Comparison of ENCODE assay signal across 9 cellular contexts in genomic region chr20:62837790-62838458, GRCh38. TPM values are rescaled to one million over a fixed set of nuclear protein-coding genes. Genes with fewer than 3 reads are reported as not detected.
DNase-seq lines count a peak whose midpoint lies in the region; ATAC-seq and TF ChIP-seq lines count a peak whose summit lies in the region.
"Had no signal": no experiment of that assay in that cellular context is flagged by ENCODE, and none has a peak within 500 bp of the region (broad histone marks: within the 10 kb centered on the region; RNA-seq: fewer than 3 reads in every experiment).

No MANE protein-coding gene starts in this region.

- H3K27me3 Mint-ChIP-seq in type B pancreatic cell: no peaks in the 10 kb centered on the region
- H3K27me3 Mint-ChIP-seq: activated naive CD4-positive, alpha-beta T cell treated with anti-CD3 and anti-CD28 coated beads, Interleukin-2, amount 50 U/mL, for 24 hours had no signal

- H3K4me1 Mint-ChIP-seq in type B pancreatic cell (ENCODE audit: unreplicated experiment): peaks cover 19% of the 10 kb centered on the region
- H3K4me1 Mint-ChIP-seq: activated naive CD4-positive, alpha-beta T cell treated with anti-CD3 and anti-CD28 coated beads, Interleukin-2, amount 50 U/mL, for 24 hours had no signal

- no peak overlapping the region for H3K27ac Mint-ChIP-seq in type B pancreatic cell
- H3K27ac Mint-ChIP-seq: activated naive CD4-positive, alpha-beta T cell treated with anti-CD3 and anti-CD28 coated beads, Interleukin-2, amount 50 U/mL, for 24 hours had no signal

- no peak overlapping the region for H3K4me3 Mint-ChIP-seq in type B pancreatic cell
- H3K4me3 Mint-ChIP-seq: activated naive CD4-positive, alpha-beta T cell treated with anti-CD3 and anti-CD28 coated beads, Interleukin-2, amount 50 U/mL, for 24 hours had no signal

- H3K36me3 Mint-ChIP-seq in type B pancreatic cell: peaks cover 4% of the 10 kb centered on the region
- H3K36me3 Mint-ChIP-seq: activated naive CD4-positive, alpha-beta T cell treated with anti-CD3 and anti-CD28 coated beads, Interleukin-2, amount 50 U/mL, for 24 hours had no signal

- POLR2A ChIA-PET in HEK293T (lab: Yijun Ruan, JAX): no interaction called here

- DNase-seq in SHP77 treated with DMSO at 0.1 percent for 48 hours (lab: John Stamatoyannopoulos, UW): peak; percentile 79
- no peak for DNase-seq in omental fat pad (ENCODE audit: low spot score)
- no peak for DNase-seq in type B pancreatic cell (ENCODE audit: extremely low spot score, unreplicated experiment)
- DNase-seq in activated naive CD4-positive, alpha-beta T cell (lab: John Stamatoyannopoulos, UW): no peak
- DNase-seq in HEK293T (ENCODE audit: extremely low spot score): no peak

- ATAC-seq in GM19025 (IDR thresholded peaks at IDR 0.05; ENCODE audit: low read depth, unreplicated experiment) (peak; percentile 70), HG03439 (IDR thresholded peaks at IDR 0.05; ENCODE audit: unreplicated experiment) (peak; percentile 77), omental fat pad (ENCODE audit: low FRiP score) (peak; percentile 59), HG02870 (IDR thresholded peaks at IDR 0.05; ENCODE audit: unreplicated experiment) (no peak)

- H3K9me3 Mint-ChIP-seq in type B pancreatic cell: no peaks in the 10 kb centered on the region
- H3K9me3 Mint-ChIP-seq: activated naive CD4-positive, alpha-beta T cell treated with anti-CD3 and anti-CD28 coated beads, Interleukin-2, amount 50 U/mL, for 24 hours had no signal

- CTCF ChIA-PET in HEK293T (lab: Yijun Ruan, JAX): no interaction called here

- TF ChIP-seq CTCF in omental fat pad (IDR thresholded peaks at IDR 0.05) (no peak), type B pancreatic cell (conservative IDR thresholded peaks at IDR 0.05) (no peak)

TF ChIP-seq in HEK293T, 16 proteins besides CTCF, POLR2A, EP300 and RAD21:
- TF ChIP-seq PKNOX1 (IDR thresholded peaks at IDR 0.05) (no peak), FOXK2 (IDR thresholded peaks at IDR 0.05) (no peak), HDGF (IDR thresholded peaks at IDR 0.05; ENCODE audit: borderline replicate concordance) (no peak), SUZ12 (IDR thresholded peaks at IDR 0.05) (no peak), BHLHE40 (IDR thresholded peaks at IDR 0.05; ENCODE audit: borderline replicate concordance) (no peak), ELF4 (IDR thresholded peaks at IDR 0.05) (no peak), ZNF384 (IDR thresholded peaks at IDR 0.05) (no peak), TARDBP (IDR thresholded peaks at IDR 0.05) (no peak), ARNT (IDR thresholded peaks at IDR 0.05) (no peak), SP1 (IDR thresholded peaks at IDR 0.05) (no peak), FOXM1 (IDR thresholded peaks at IDR 0.05; ENCODE audit: borderline replicate concordance) (no peak), FOXA1 (IDR thresholded peaks at IDR 0.05) (no peak), L3MBTL2 (conservative IDR thresholded peaks at IDR 0.05) (no peak), NFRKB (IDR thresholded peaks at IDR 0.05) (no peak), CTBP1 (IDR thresholded peaks at IDR 0.05; ENCODE audit: borderline replicate concordance) (no peak), LEF1 (IDR thresholded peaks at IDR 0.05; ENCODE audit: borderline replicate concordance) (no peak)

RNA-seq across cellular contexts. Expression of gene COL9A3, which starts 21.1 kb away (rescaled TPM):
- 1 to 10 TPM; 2.3 to 6.3 (median 3.6) TPM for total RNA-seq in omental fat pad
- total RNA-seq in type B pancreatic cell (ENCODE audit: low replicate concordance): 8.8 and 21.2 TPM in 2 replicates

RNA-seq across cellular contexts. Expression of gene TCFL5, which starts 23.7 kb away (rescaled TPM):
- 1 to 10 TPM; 6.1 to 7.7 (median 6.3) TPM for total RNA-seq in omental fat pad
- total RNA-seq in type B pancreatic cell (ENCODE audit: low replicate concordance): 6.1 and 11.8 TPM in 2 replicates

RNA-seq across cellular contexts. Expression of gene OGFR, which starts 33.3 kb away (rescaled TPM):
- total RNA-seq in omental fat pad (10 to 100 TPM; 34.0 to 84.2 (median 52.8) TPM), type B pancreatic cell (ENCODE audit: low replicate concordance) (42.8 and 49.6 TPM in 2 replicates)

RNA-seq across cellular contexts. Expression of gene MRGBP, which starts 41.7 kb away (rescaled TPM):
- total RNA-seq in omental fat pad (10 to 100 TPM in 2 of 4 donors, 1 to 10 TPM in 2; 8.0 to 10.4 (median 9.1) TPM), type B pancreatic cell (ENCODE audit: low replicate concordance) (8.4 and 14.6 TPM in 2 replicates)
